Comparison of ENCODE assay signal across 19 cellular contexts in genomic region chr10:52539463-52539862, GRCh38.
DNase-seq lines count a peak whose midpoint lies in the region; ATAC-seq and TF ChIP-seq lines count a peak whose summit lies in the region.
"Had no signal": no experiment of that assay in that cellular context is flagged by ENCODE, and none has a peak within 500 bp of the region (broad histone marks: within the 10 kb centered on the region; RNA-seq: fewer than 3 reads in every experiment).

No MANE protein-coding gene starts in this region.

- H3K27me3 ChIP-seq in neural progenitor cell (no peaks in the 10 kb centered on the region), right cardiac atrium (ENCODE audit: control insufficient read depth, insufficient read depth) (no peaks in the 10 kb centered on the region)
- no peaks in the 10 kb centered on the region for H3K27me3 ChIP-seq in CD4-positive, alpha-beta memory T cell (ENCODE audit: insufficient read depth, low read length)
- H3K27me3 ChIP-seq: tibial nerve had no signal

- H3K79me2 ChIP-seq in neural progenitor cell (ENCODE audit: low read depth) = no peaks in the 10 kb centered on the region
- H3K79me2 ChIP-seq: parathyroid adenoma had no signal

- H3K9me3 Mint-ChIP-seq in neural progenitor cell = no peaks in the 10 kb centered on the region
- H3K9me3 Mint-ChIP-seq in CD4-positive, alpha-beta memory T cell = peaks cover 2 to 19% (median 8%) of the 10 kb centered on the region in 8 donors

- no peaks in the 10 kb centered on the region for H3K27me3 Mint-ChIP-seq in neural progenitor cell (ENCODE audit: insufficient read depth, low read depth)
- no peaks in the 10 kb centered on the region for H3K27me3 Mint-ChIP-seq in CD4-positive, alpha-beta memory T cell

- no peaks in the 10 kb centered on the region for H3K36me3 ChIP-seq in neural progenitor cell
- no peaks in the 10 kb centered on the region for H3K36me3 ChIP-seq in CD4-positive, alpha-beta memory T cell (ENCODE audit: insufficient read depth, low read length)
- H3K36me3 ChIP-seq: tibial nerve had no signal

- H3K4me3 Mint-ChIP-seq in neural progenitor cell = no peak overlapping the region
- no peak overlapping the region for H3K4me3 Mint-ChIP-seq in CD4-positive, alpha-beta memory T cell
- H3K4me3 Mint-ChIP-seq: T-helper 2 cell treated with Interferon-gamma antibody and Interleukin-4, amounts not matched to agents 5 μg/mL and 100 μg/mL, for 36 hours had no signal

- DNase-seq in EL (peak; percentile 75), RPMI7951 (ENCODE audit: low read depth) (peak; percentile 64), epithelial cell of esophagus (ENCODE audit: low read depth) (peak; percentile 68), neural progenitor cell (ENCODE audit: low spot score) (no peak), right cardiac atrium (no peak)
- DNase-seq in activated CD4-positive, CD25-positive, alpha-beta regulatory T cell (lab: John Stamatoyannopoulos, UW) = no peak
- no peak for DNase-seq in CD4-positive, alpha-beta memory T cell
- DNase-seq: activated effector memory CD4-positive, alpha-beta T cell treated with Interleukin-2 at 50 U/mL for 16 hours; central memory CD4-positive, alpha-beta T cell; erythroblast; hippocampal formation; NCI-H187 treated with DMSO at 0.1 percent for 48 hours; NCI-H526 treated with DMSO at 0.1 percent for 48 hours; stimulated activated CD4-positive, alpha-beta T cell treated with anti-CD3 and anti-CD28 coated beads, Interleukin-15, amount 100 ng/mL, for 24 hours had no signal

- no peak overlapping the region for H3K9ac ChIP-seq in neural progenitor cell
- H3K9ac ChIP-seq: KMS-11, parathyroid adenoma had no signal

- H3K36me3 Mint-ChIP-seq in neural progenitor cell = no peaks in the 10 kb centered on the region
- H3K36me3 Mint-ChIP-seq in CD4-positive, alpha-beta memory T cell = no peaks in the 10 kb centered on the region

- TF ChIP-seq CTCF in epithelial cell of esophagus (IDR thresholded peaks at IDR 0.05; ENCODE audit: insufficient read depth, low read depth, low read length, missing control alignments) (no peak), neural progenitor cell (IDR thresholded peaks at IDR 0.05) (no peak)

- H3K4me1 ChIP-seq in neural progenitor cell (no peaks in the 10 kb centered on the region), right cardiac atrium (ENCODE audit: control insufficient read depth, insufficient read depth, low read length) (no peaks in the 10 kb centered on the region)
- H3K4me1 ChIP-seq in CD4-positive, alpha-beta memory T cell (ENCODE audit: insufficient read depth, low read length) = no peaks in the 10 kb centered on the region
- H3K4me1 ChIP-seq: parathyroid adenoma, tibial nerve had no signal

- no peak overlapping the region for H3K4me2 ChIP-seq in neural progenitor cell
- H3K4me2 ChIP-seq: KMS-11 had no signal

- no peak overlapping the region for H3K4me3 ChIP-seq in epithelial cell of esophagus (ENCODE audit: low read length)
- no peak overlapping the region for H3K4me3 ChIP-seq in neural progenitor cell
- no peak overlapping the region for H3K4me3 ChIP-seq in right cardiac atrium (ENCODE audit: low read length)
- no peak overlapping the region for H3K4me3 ChIP-seq in CD4-positive, alpha-beta memory T cell (ENCODE audit: low read length in 2 of 2)
- H3K4me3 ChIP-seq: tibial nerve had no signal

- CTCF ChIA-PET in CD4-positive, alpha-beta memory T cell (lab: Charles Lee; ENCODE audit: partially characterized antibody) = no interaction called here

- no peak overlapping the region for H3K27ac Mint-ChIP-seq in neural progenitor cell
- H3K27ac Mint-ChIP-seq in CD4-positive, alpha-beta memory T cell = no peak overlapping the region
- H3K27ac Mint-ChIP-seq: T-helper 2 cell treated with Interferon-gamma antibody and Interleukin-4, amounts not matched to agents 5 μg/mL and 100 μg/mL, for 36 hours had no signal

- H3K9me3 ChIP-seq in neural progenitor cell (ENCODE audit: low read depth) (no peaks in the 10 kb centered on the region), right cardiac atrium (ENCODE audit: control insufficient read depth, low read length) (no peaks in the 10 kb centered on the region)
- no peaks in the 10 kb centered on the region for H3K9me3 ChIP-seq in CD4-positive, alpha-beta memory T cell (ENCODE audit: control insufficient read depth in 1 of 2, low read length in 2 of 2)
- H3K9me3 ChIP-seq: tibial nerve had no signal

- peak overlapping the region; percentile 35 for H2AFZ ChIP-seq in neural progenitor cell (replicated peaks)
- H2AFZ ChIP-seq: parathyroid adenoma had no signal

- intact Hi-C loops in right cardiac atrium (cut with DNase I) = no loop called here
- intact Hi-C loops in CD4-positive, alpha-beta memory T cell (cut with micrococcal nuclease) = no loop called here

- no peaks in the 10 kb centered on the region for H3F3A ChIP-seq in neural progenitor cell (ENCODE audit: low read depth)

- no peaks in the 10 kb centered on the region for H4K20me1 ChIP-seq in neural progenitor cell (ENCODE audit: low read depth)

- POLR2A ChIA-PET in CD4-positive, alpha-beta memory T cell (lab: Charles Lee; ENCODE audit: partially characterized antibody) = no interaction called here

- H3K27ac ChIP-seq in neural progenitor cell (no peak overlapping the region), right cardiac atrium (ENCODE audit: low read length) (no peak overlapping the region)
- no peak overlapping the region for H3K27ac ChIP-seq in CD4-positive, alpha-beta memory T cell (ENCODE audit: low read depth, low read length)
- H3K27ac ChIP-seq: KMS-11, parathyroid adenoma, tibial nerve had no signal

- 78% methylated on average over 2 of the region's 2 CpGs for WGBS in right cardiac atrium

- ATAC-seq in GM19463 (IDR thresholded peaks at IDR 0.05; ENCODE audit: unreplicated experiment) = no peak
- no peak for ATAC-seq in right cardiac atrium

- H3K4me1 Mint-ChIP-seq in neural progenitor cell = peaks cover 10% of the 10 kb centered on the region
- no peaks in the 10 kb centered on the region for H3K4me1 Mint-ChIP-seq in CD4-positive, alpha-beta memory T cell

Comparison
In these comparisons a context has a peak if more than half of its experiments do, and no peak if none do; other contexts are left out.
1. DNase-seq: peak in EL (single experiment), RPMI7951 (single experiment) and epithelial cell of esophagus (single experiment); none in neural progenitor cell (single experiment), activated CD4-positive, CD25-positive, alpha-beta regulatory T cell (0 of 4), right cardiac atrium (0 of 3) and CD4-positive, alpha-beta memory T cell (0 of 5).